ENCODE assay signal across 14 cellular contexts in the genomic region with DNA sequence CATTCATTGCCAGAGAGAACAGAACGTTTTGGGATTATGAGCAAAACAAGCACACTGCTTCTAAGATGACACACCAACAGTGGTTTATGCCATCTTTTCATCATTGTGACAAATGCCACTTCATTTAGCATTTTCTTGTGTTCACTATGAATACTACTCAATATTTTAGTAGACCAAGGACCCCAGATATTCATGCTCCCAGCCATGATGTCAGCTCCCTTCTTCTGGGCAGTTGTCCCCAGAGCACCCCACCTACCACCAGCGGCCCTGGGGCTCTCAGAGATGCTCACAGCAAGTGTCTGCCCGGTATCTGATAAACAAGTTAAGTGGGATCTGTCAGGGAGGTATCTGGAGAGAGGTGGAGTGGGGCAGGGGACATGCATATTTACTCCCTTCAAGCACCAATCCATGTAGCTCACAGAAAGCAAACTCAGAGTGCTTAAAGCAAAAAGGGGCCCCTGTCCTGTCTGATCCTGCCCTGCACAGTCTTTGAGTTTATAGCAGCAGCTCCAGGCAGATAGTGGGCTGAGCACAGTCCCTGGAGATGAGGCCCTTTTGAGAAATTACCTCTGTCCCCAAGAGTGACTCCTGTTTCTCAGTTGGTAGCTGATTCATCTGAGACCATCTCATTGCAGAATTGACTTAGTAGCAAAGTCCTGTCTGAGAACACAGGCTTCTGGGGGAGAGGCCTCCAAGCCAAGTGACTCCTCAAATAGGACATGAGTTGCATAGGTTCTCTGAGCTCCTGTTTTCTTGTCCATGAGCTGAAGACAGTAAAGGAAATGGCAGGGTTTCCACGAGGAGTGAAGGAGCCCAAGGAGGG.
A peak's percentile ranks its signal among the peaks of the same experiment; 100 is the strongest.
DNase-seq lines count a peak whose midpoint lies in the region; ATAC-seq, FAIRE-seq and TF ChIP-seq lines count a peak whose summit lies in the region.
"Had no signal": no experiment of that assay in that cellular context is flagged by ENCODE, and none has a peak within 500 bp of the region (broad histone marks: within the 10 kb centered on the region; RNA-seq: fewer than 3 reads in every experiment).

No MANE protein-coding gene starts in this region.

- H3K4me1 ChIP-seq in DND-41 (ENCODE audit: insufficient read depth, low read length) (peaks cover 10% of the 10 kb centered on the region), hepatocyte (ENCODE audit: insufficient read depth) (peaks cover 19% of the 10 kb centered on the region)
- H3K4me1 ChIP-seq: BLaER1 had no signal

- H3K9me3 ChIP-seq in DND-41 (ENCODE audit: insufficient read depth, low read length, severe bottlenecking) (no peaks in the 10 kb centered on the region), hepatocyte (ENCODE audit: low read depth) (no peaks in the 10 kb centered on the region)
- H3K9me3 ChIP-seq: BLaER1, heart left ventricle had no signal

- H4K20me1 ChIP-seq in DND-41 (ENCODE audit: insufficient read depth, low read length) (no peaks in the 10 kb centered on the region), hepatocyte (ENCODE audit: insufficient read depth, poor library complexity, severe bottlenecking) (no peaks in the 10 kb centered on the region)
- H4K20me1 ChIP-seq: BLaER1 had no signal

- H3K4me3 ChIP-seq in DND-41 (ENCODE audit: low read depth in 1 of 2, low read length in 2 of 2): no peak overlapping the region
- no peak overlapping the region for H3K4me3 ChIP-seq in hepatocyte
- H3K4me3 ChIP-seq: BLaER1, heart left ventricle had no signal

- H3K4me2 ChIP-seq in DND-41 (ENCODE audit: insufficient read depth, low read length) (no peak overlapping the region), hepatocyte (no peak overlapping the region)
- H3K4me2 ChIP-seq: BLaER1 had no signal

- H3K9me2 ChIP-seq in hepatocyte (replicated peaks; ENCODE audit: insufficient read depth): no peaks in the 10 kb centered on the region

- no peak overlapping the region for H3K27ac ChIP-seq in DND-41 (ENCODE audit: low read length)
- H3K27ac ChIP-seq in hepatocyte: peak overlapping the region; percentile 79
- H3K27ac ChIP-seq: BLaER1 had no signal

- FAIRE-seq in urothelium cell line (lab: Jason Lieb, UNC): no peak

- TF ChIP-seq CTCF in DND-41 (IDR thresholded peaks at IDR 0.05; ENCODE audit: borderline replicate concordance, extremely low read depth, low read length, poor library complexity, severe bottlenecking) (no peak), hepatocyte (IDR thresholded peaks at IDR 0.05; ENCODE audit: poor library complexity) (no peak)

- DNase-seq in DND-41 (no peak), hepatocyte (ENCODE audit: low spot score) (peak; percentile 47), NOMO-1 treated with DMSO at 0.1 percent for 48 hours (lab: John Stamatoyannopoulos, UW; ENCODE audit: unreplicated experiment) (no peak), activated gamma-delta T cell (lab: John Stamatoyannopoulos, UW) (no peak), urothelium cell line (ENCODE audit: low spot score) (no peak), COR-L47 (lab: John Stamatoyannopoulos, UW) (no peak)
- DNase-seq: cortex of kidney, heart left ventricle, NCI-H1930, posterior cingulate gyrus, Right ventricle myocardium superior had no signal

- H2AFZ ChIP-seq in DND-41 (ENCODE audit: low read depth, low read length): no peak overlapping the region
- H2AFZ ChIP-seq in hepatocyte: no peak overlapping the region

- no peak overlapping the region for H3K9ac ChIP-seq in DND-41 (ENCODE audit: low read depth, low read length)
- H3K9ac ChIP-seq: BLaER1 had no signal

- no peaks in the 10 kb centered on the region for H3K79me2 ChIP-seq in DND-41 (ENCODE audit: insufficient read depth, low read length)
- no peaks in the 10 kb centered on the region for H3K79me2 ChIP-seq in hepatocyte

- ATAC-seq in DND-41 (ENCODE audit: insufficient read depth, low read depth) (peak; percentile 32; the same call in 1 of the 3 replicates), GM18868 (IDR thresholded peaks at IDR 0.05; ENCODE audit: unreplicated experiment) (peak; percentile 49), HG03432 (IDR thresholded peaks at IDR 0.05; ENCODE audit: unreplicated experiment) (peak; percentile 59)

- no peaks in the 10 kb centered on the region for H3K36me3 ChIP-seq in DND-41 (ENCODE audit: insufficient read depth, low read length)
- no peaks in the 10 kb centered on the region for H3K36me3 ChIP-seq in hepatocyte (replicated peaks; ENCODE audit: insufficient read depth, low read depth)
- H3K36me3 ChIP-seq: BLaER1, heart left ventricle had no signal

- H3K27me3 ChIP-seq in DND-41 (ENCODE audit: insufficient read depth, low read length, poor library complexity) (no peaks in the 10 kb centered on the region), hepatocyte (no peaks in the 10 kb centered on the region)
- H3K27me3 ChIP-seq: BLaER1, heart left ventricle had no signal

- WGBS in hepatocyte (ENCODE audit: low lambda C conversion rate, missing lambda C conversion rate): 60% methylated on average over 4 of the region's 4 CpGs
